Comparison of ENCODE assay signal across 8 cellular contexts in the genomic region with DNA sequence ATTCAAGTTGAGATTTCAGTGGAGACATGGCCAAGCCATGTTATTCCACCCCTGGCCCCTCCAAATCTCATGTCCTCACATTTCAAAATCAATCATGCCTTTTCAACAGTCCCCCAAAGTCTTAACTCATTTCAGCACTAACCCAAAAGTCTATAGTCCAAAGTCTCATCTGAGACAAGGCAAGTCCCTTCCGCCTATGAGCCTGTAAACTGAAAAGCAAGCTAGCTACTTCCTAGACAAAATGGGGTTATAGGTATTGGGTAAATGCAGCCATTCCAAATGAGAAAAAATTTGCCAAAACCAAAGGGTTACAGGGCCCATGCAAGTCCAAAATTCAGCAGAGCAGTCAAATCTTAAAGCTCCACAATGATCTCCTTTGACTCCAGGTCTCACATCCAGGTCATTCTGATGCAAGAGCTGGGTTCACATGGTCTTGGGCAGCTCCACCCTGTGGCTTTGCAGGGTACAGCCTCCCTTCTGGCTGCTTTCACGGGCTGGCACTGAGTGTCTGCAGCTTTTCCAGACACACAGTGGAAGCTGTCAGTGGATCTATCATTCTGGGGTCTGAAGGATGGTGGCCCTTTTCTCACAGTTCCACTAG.
DNase-seq lines count a peak whose midpoint lies in the region; ATAC-seq, FAIRE-seq and TF ChIP-seq lines count a peak whose summit lies in the region.
"Not testable (repeated sequence)": the region's sequence is repeated elsewhere in the genome, so short reads cannot be mapped to it uniquely, and the experiment has no call there.

No MANE protein-coding gene starts in this region.

- not testable (repeated sequence) for H3K27ac ChIP-seq in GM23248; Panc1 (ENCODE audit: low read length); endodermal cell (ENCODE audit: low read depth, low read length); kidney (ENCODE audit: low read depth in 2 of 2, low read length in 2 of 2); smooth muscle cell (ENCODE audit: low read depth)

- H3K9me2 ChIP-seq in GM23248 (ENCODE audit: insufficient read depth) = not testable (repeated sequence)

- not testable (repeated sequence) for H3K79me2 ChIP-seq in GM23248 (ENCODE audit: insufficient read depth); smooth muscle cell (ENCODE audit: low read depth)

- intact Hi-C loops in Panc1 (cut with micrococcal nuclease; ENCODE audit: unreplicated experiment); kidney (cut with DNase I): not testable (repeated sequence)

- TF ChIP-seq CTCF in Panc1 (IDR thresholded peaks at IDR 0.05) (peak; percentile 48), endodermal cell (conservative IDR thresholded peaks at IDR 0.05) (peak; percentile 77), kidney (IDR thresholded peaks at IDR 0.05; ENCODE audit: borderline replicate concordance, extremely low read depth, insufficient read depth) (peak; percentile 28), smooth muscle cell (IDR thresholded peaks at IDR 0.05; ENCODE audit: borderline replicate concordance, insufficient read depth, poor library complexity, severe bottlenecking) (peak; percentile 11)

- H3K36me3 Mint-ChIP-seq in endodermal cell (ENCODE audit: low read depth) = not testable (repeated sequence)

- POLR2A ChIA-PET in Panc1 (lab: Charles Lee) = not testable (repeated sequence)

- in situ Hi-C loops in Caki2 (cut with HindIII; ENCODE audit: low pct_unique_long_range_greater_than_20kb, low sequenced_read_pairs); GM23248 (cut with MboI); Panc1 (cut with HindIII; ENCODE audit: low pct_unique_long_range_greater_than_20kb, low sequenced_read_pairs): not testable (repeated sequence)

- H3K4me1 Mint-ChIP-seq in endodermal cell = peaks cover 15% of the 10 kb centered on the region

- H3K27ac Mint-ChIP-seq in endodermal cell = peak overlapping the region; percentile 68

- H4K20me1 ChIP-seq in GM23248 (ENCODE audit: insufficient read depth); smooth muscle cell (ENCODE audit: low read depth): not testable (repeated sequence)

- not testable (repeated sequence) for H3K4me2 ChIP-seq in GM23248 (ENCODE audit: unreplicated experiment); smooth muscle cell

- H3F3A ChIP-seq in GM23248 (ENCODE audit: insufficient read depth); smooth muscle cell (ENCODE audit: low read depth): not testable (repeated sequence)

- peak; percentile 46 for DNase-seq in Caki2 (ENCODE audit: low read depth)
- DNase-seq in GM23248 = peak; percentile 21
- DNase-seq in M059J (ENCODE audit: low read depth) = peak; percentile 42
- DNase-seq in Panc1 (ENCODE audit: low read depth, low spot score); kidney; smooth muscle cell (lab: John Stamatoyannopoulos, UW; ENCODE audit: unreplicated experiment): not testable (repeated sequence)
- DNase-seq in activated T-cell treated with anti-CD3 and anti-CD28 coated beads for 48 hours (ENCODE audit: low read depth) = peak; percentile 6
- peak; percentile 87 for DNase-seq in endodermal cell

- CTCF ChIA-PET in Panc1 (lab: Charles Lee) = not testable (repeated sequence)

- H3K9me3 Mint-ChIP-seq in endodermal cell = not testable (repeated sequence)

- H3K27me3 Mint-ChIP-seq in endodermal cell (ENCODE audit: insufficient read depth) = not testable (repeated sequence)

- H3K9ac ChIP-seq in GM23248; endodermal cell (ENCODE audit: extremely low read depth, low read length, poor library complexity, severe bottlenecking); kidney (ENCODE audit: low read length in 2 of 2); smooth muscle cell (ENCODE audit: low read depth): not testable (repeated sequence)

- 33 to 42% methylated on average over 2 of the region's 2 CpGs for WGBS in GM23248 (ENCODE audit: low coverage in 1 of 2, low lambda C conversion rate in 2 of 2, missing lambda C conversion rate in 2 of 2), 2 experiments
- 80 to 81% methylated on average over 2 of the region's 2 CpGs for WGBS in endodermal cell (ENCODE audit: insufficient coverage in 1 of 2, insufficient read length in 1 of 2), 2 experiments
- WGBS in smooth muscle cell (ENCODE audit: low lambda C conversion rate) = 86% methylated on average over 2 of the region's 2 CpGs

- not testable (repeated sequence) for ATAC-seq in Panc1

- FAIRE-seq in kidney (lab: Jason Lieb, UNC) = not testable (repeated sequence)

- H3K4me1 ChIP-seq in GM23248 (ENCODE audit: insufficient read depth); Panc1 (ENCODE audit: control insufficient read depth, insufficient read depth, low read length); endodermal cell (ENCODE audit: control insufficient read depth, insufficient read depth, low read length); kidney (ENCODE audit: control insufficient read depth in 1 of 2, insufficient read depth in 1 of 2, low read depth in 1 of 2, low read length in 2 of 2); smooth muscle cell (ENCODE audit: low read depth): not testable (repeated sequence)

- not testable (repeated sequence) for H3K9me3 ChIP-seq in GM23248 (ENCODE audit: low read depth); Panc1 (ENCODE audit: control insufficient read depth, insufficient read depth, low read depth, low read length); kidney (ENCODE audit: control insufficient read depth in 1 of 2, low read length in 2 of 2); smooth muscle cell (replicated peaks; ENCODE audit: low read depth)
- H3K9me3 ChIP-seq in endodermal cell (ENCODE audit: control insufficient read depth, low read length) = peaks cover 11% of the 10 kb centered on the region

- H3K27me3 ChIP-seq in GM23248 (replicated peaks; ENCODE audit: insufficient read depth) = peaks cover 45% of the 10 kb centered on the region
- H3K27me3 ChIP-seq in Panc1 (ENCODE audit: control insufficient read depth, insufficient read depth, low read length); endodermal cell (ENCODE audit: control insufficient read depth, insufficient read depth, low read length, poor library complexity, severe bottlenecking); smooth muscle cell (ENCODE audit: low read depth): not testable (repeated sequence)

- H3K4me3 Mint-ChIP-seq in endodermal cell = not testable (repeated sequence)

- H3K4me3 ChIP-seq in GM23248; Panc1 (ENCODE audit: low read depth in 2 of 2, low read length in 2 of 2); endodermal cell (ENCODE audit: low read length); kidney (ENCODE audit: low read length in 2 of 2); smooth muscle cell: not testable (repeated sequence)

- not testable (repeated sequence) for BruUV-seq in Panc1 (replicated peaks; lab: Mats Ljungman, UMichigan)

- not testable (repeated sequence) for H2AFZ ChIP-seq in GM23248; smooth muscle cell (ENCODE audit: low read depth)

- not testable (repeated sequence) for H3K36me3 ChIP-seq in GM23248 (ENCODE audit: low read depth); Panc1 (ENCODE audit: control insufficient read depth, insufficient read depth, low read length); endodermal cell (ENCODE audit: control insufficient read depth, insufficient read depth, low read length); kidney (ENCODE audit: control insufficient read depth in 1 of 2, insufficient read depth in 2 of 2, low read length in 2 of 2); smooth muscle cell (ENCODE audit: low read depth)

Comparison
In these comparisons a context has a peak if more than half of its experiments do, and no peak if none do; other contexts are left out.
1. CTCF ChIP-seq: peak in every context shown above with its lines; median percentile 77 in endodermal cell; 48 in Panc1; 28 in kidney; 11 in smooth muscle cell.